19 cellular contexts compared by ENCODE assay signal in genomic region chr1:47309427-47309826, GRCh38. TPM values are rescaled to one million over a fixed set of nuclear protein-coding genes. Genes with fewer than 3 reads are reported as not detected.
DNase-seq lines count a peak whose midpoint lies in the region; ATAC-seq and TF ChIP-seq lines count a peak whose summit lies in the region.
"Had no signal": no experiment of that assay in that cellular context is flagged by ENCODE, and none has a peak within 500 bp of the region (broad histone marks: within the 10 kb centered on the region; RNA-seq: fewer than 3 reads in every experiment).

No MANE protein-coding gene starts in this region.

- peak overlapping the region; percentile 95 for H3K4me2 ChIP-seq in Loucy (ENCODE audit: low read depth, low read length, poor library complexity, severe bottlenecking)

- peaks cover 24% of the 10 kb centered on the region for H3K36me3 ChIP-seq in Loucy (ENCODE audit: insufficient read depth, low read length)

- peaks cover 66% of the 10 kb centered on the region for H4K20me1 ChIP-seq in Loucy (ENCODE audit: insufficient read depth, low read length, poor library complexity, severe bottlenecking)

- DNase-seq in NCI-H1436 (lab: John Stamatoyannopoulos, UW) = peak; percentile 3
- DNase-seq in NCI-H1436 treated with DMSO at 0.1 percent for 48 hours (lab: John Stamatoyannopoulos, UW) = no peak
- peak; percentile 70 to 88 for DNase-seq in NCI-H524 (lab: John Stamatoyannopoulos, UW)
- no peak for DNase-seq in glutamatergic neuron
- DNase-seq in DMS53 (lab: John Stamatoyannopoulos, UW) = no peak
- DNase-seq in activated CD4-positive, alpha-beta T cell treated with anti-CD3 and anti-CD28 coated beads, Interleukin-2, amount 50 U/mL, for 48 hours = no peak
- DNase-seq: CD4-positive, CD25-positive, alpha-beta regulatory T cell; GM23248; H7; MV-4-11; NCI-H1105; NCI-H2029; NCI-H526; SHP77; T-helper 1 cell had no signal

- H3K4me3 ChIP-seq in Loucy (ENCODE audit: low read length, poor library complexity, severe bottlenecking) = peak overlapping the region; percentile 94
- H3K4me3 ChIP-seq: GM23248 had no signal

- H3K27me3 ChIP-seq in Loucy (ENCODE audit: insufficient read depth, low read length, poor library complexity, severe bottlenecking) = no peaks in the 10 kb centered on the region

- ATAC-seq in HG02642 (IDR thresholded peaks at IDR 0.05; ENCODE audit: poor library complexity, unreplicated experiment) = no peak

- peaks cover 32% of the 10 kb centered on the region for H3K4me1 ChIP-seq in Loucy (ENCODE audit: insufficient read depth, low read length, poor library complexity, severe bottlenecking)

- no peaks in the 10 kb centered on the region for H3K9me2 ChIP-seq in Loucy (replicated peaks; ENCODE audit: low read depth, low read length)

- TF ChIP-seq CTCF in Loucy (conservative IDR thresholded peaks at IDR 0.05; ENCODE audit: low read length) (no peak), glutamatergic neuron (IDR thresholded peaks at IDR 0.05; ENCODE audit: partially characterized antibody, unreplicated experiment) (no peak)

- H3F3A ChIP-seq in Loucy (ENCODE audit: low read depth) = peaks cover 4% of the 10 kb centered on the region; the same call in 1 of the 2 replicates

- H3K27ac Mint-ChIP-seq in glutamatergic neuron (ENCODE audit: unreplicated experiment) = peak overlapping the region; percentile 59
- H3K27ac Mint-ChIP-seq: CD4-positive, CD25-positive, alpha-beta regulatory T cell; IgD-negative memory B cell; T-helper 2 cell treated with Interferon-gamma antibody and Interleukin-4, amounts not matched to agents 5 μg/mL and 100 μg/mL, for 36 hours had no signal

- H3K4me1 Mint-ChIP-seq in glutamatergic neuron (ENCODE audit: low read depth, unreplicated experiment) = peaks cover 6% of the 10 kb centered on the region

- no peaks in the 10 kb centered on the region for H3K36me3 Mint-ChIP-seq in glutamatergic neuron (ENCODE audit: unreplicated experiment)

- no peaks in the 10 kb centered on the region for H3K9me3 ChIP-seq in Loucy (ENCODE audit: insufficient read depth, low read depth, low read length)

- no peak overlapping the region for H3K9ac ChIP-seq in Loucy (ENCODE audit: low read depth, low read length, poor library complexity, severe bottlenecking)
- H3K9ac ChIP-seq: GM23248 had no signal

- no peak overlapping the region for H2AFZ ChIP-seq in Loucy (ENCODE audit: low read length)
- H2AFZ ChIP-seq: GM23248 had no signal

- peaks cover 89% of the 10 kb centered on the region for H3K79me2 ChIP-seq in Loucy (ENCODE audit: insufficient read depth, low read length)

- peaks cover 5% of the 10 kb centered on the region for H3K27me3 Mint-ChIP-seq in glutamatergic neuron (ENCODE audit: unreplicated experiment)
- H3K27me3 Mint-ChIP-seq: CD4-positive, CD25-positive, alpha-beta regulatory T cell; IgD-negative memory B cell had no signal

- peaks cover 7% of the 10 kb centered on the region for H3K9me3 Mint-ChIP-seq in glutamatergic neuron (ENCODE audit: unreplicated experiment)
- H3K9me3 Mint-ChIP-seq: CD4-positive, CD25-positive, alpha-beta regulatory T cell; IgD-negative memory B cell; T-helper 2 cell treated with Interferon-gamma antibody and Interleukin-4, amounts not matched to agents 5 μg/mL and 100 μg/mL, for 36 hours had no signal

- no peak overlapping the region for H3K4me3 Mint-ChIP-seq in glutamatergic neuron (ENCODE audit: unreplicated experiment)
- H3K4me3 Mint-ChIP-seq: IgD-negative memory B cell; T-helper 2 cell treated with Interferon-gamma antibody and Interleukin-4, amounts not matched to agents 5 μg/mL and 100 μg/mL, for 36 hours had no signal

RNA-seq across cellular contexts. Expression of gene STIL, which starts 4.5 kb away (rescaled TPM):
- total RNA-seq in glutamatergic neuron (ENCODE audit: unreplicated experiment) = 5.4 TPM

RNA-seq across cellular contexts. Expression of gene CMPK1, which starts 24.2 kb away (rescaled TPM):
- 60.4 TPM for total RNA-seq in glutamatergic neuron (ENCODE audit: unreplicated experiment)

Comparison
In these comparisons a context has a peak if more than half of its experiments do, and no peak if none do; other contexts are left out.
1. DNase-seq: peak in NCI-H1436 (single experiment) and NCI-H524 (2 of 2); none in NCI-H1436 treated with DMSO at 0.1 percent for 48 hours (single experiment), glutamatergic neuron (single experiment), DMS53 (single experiment) and activated CD4-positive, alpha-beta T cell treated with anti-CD3 and anti-CD28 coated beads, Interleukin-2, amount 50 U/mL, for 48 hours (0 of 2).